1 cellular context compared by ENCODE assay signal in genomic region chr9:35758475-35759050, GRCh38.
TF ChIP-seq lines count a peak whose summit lies in the region.

No MANE protein-coding gene starts in this region.

TF ChIP-seq in endothelial cell of umbilical vein, 7 proteins besides CTCF, POLR2A, EP300 and RAD21:
- TF ChIP-seq MYC (IDR thresholded peaks at IDR 0.05; ENCODE audit: low read depth, low read length) (no peak), POLR2AphosphoS5 (IDR thresholded peaks at IDR 0.05; ENCODE audit: insufficient read depth, low read depth, low read length) (no peak), FOS (IDR thresholded peaks at IDR 0.05; ENCODE audit: borderline replicate concordance, insufficient read depth, low read length) (no peak), EZH2 (IDR thresholded peaks at IDR 0.05; ENCODE audit: borderline replicate concordance, low read depth, low read length, severe bottlenecking) (no peak), JUN (IDR thresholded peaks at IDR 0.05; ENCODE audit: borderline replicate concordance, insufficient read depth, insufficient read length, low read depth) (no peak), GATA2 (IDR thresholded peaks at IDR 0.05; ENCODE audit: insufficient read depth, insufficient read length, low read depth, low read length) (no peak), MAX (IDR thresholded peaks at IDR 0.05; ENCODE audit: insufficient read depth, insufficient read length) (no peak)
